1 cellular context compared by ENCODE assay signal in the genomic region with DNA sequence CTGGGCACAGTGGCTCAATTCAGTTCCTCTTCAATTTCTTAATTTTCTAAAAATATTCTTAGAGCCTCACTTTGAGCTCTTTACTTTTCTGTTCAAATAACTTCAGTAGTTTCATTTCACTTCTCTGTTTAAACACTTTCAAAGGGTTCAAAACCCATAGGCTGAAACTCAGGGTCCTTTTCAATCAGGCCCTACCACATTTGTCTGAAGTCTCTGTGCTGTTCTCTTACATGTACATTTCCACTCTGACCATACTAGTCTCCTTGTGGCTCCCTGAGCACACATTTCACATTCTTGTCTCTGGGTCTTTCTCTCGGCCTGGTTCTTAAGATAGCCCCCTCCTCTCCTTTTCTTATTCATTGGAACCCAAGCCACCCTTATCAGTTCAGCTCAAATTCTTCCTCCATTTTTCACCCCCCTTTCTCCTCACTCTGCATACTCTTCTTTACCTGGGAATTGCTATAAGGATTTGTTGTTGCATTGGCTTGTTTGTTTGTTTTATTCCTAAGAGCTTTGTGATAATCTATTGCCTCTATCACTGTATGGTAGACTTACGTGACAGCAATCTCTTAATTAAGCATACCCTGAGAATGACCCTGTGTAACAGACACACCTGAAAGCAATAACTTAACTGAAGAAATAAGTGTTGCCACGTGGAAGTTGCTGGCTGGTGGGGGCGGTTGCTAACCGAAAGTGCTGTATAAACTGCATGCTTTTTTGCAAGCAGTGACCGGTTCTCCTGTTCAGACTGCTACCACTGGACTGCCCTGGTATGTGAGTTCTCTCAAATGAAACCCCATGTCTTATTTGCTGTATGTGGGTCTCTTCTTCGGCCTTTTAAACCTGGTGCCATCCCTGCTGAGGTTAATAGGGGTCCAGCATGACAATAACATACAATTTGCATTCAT.
TF ChIP-seq lines count a peak whose summit lies in the region.

No MANE protein-coding gene starts in this region.

TF ChIP-seq in GM12878, 131 proteins besides CTCF, POLR2A, EP300 and RAD21:
- TF ChIP-seq CBX5 (IDR thresholded peaks at IDR 0.05; ENCODE audit: low read depth), result no peak
- TF ChIP-seq HDGF (IDR thresholded peaks at IDR 0.05), result no peak
- TF ChIP-seq, protein P1, sequence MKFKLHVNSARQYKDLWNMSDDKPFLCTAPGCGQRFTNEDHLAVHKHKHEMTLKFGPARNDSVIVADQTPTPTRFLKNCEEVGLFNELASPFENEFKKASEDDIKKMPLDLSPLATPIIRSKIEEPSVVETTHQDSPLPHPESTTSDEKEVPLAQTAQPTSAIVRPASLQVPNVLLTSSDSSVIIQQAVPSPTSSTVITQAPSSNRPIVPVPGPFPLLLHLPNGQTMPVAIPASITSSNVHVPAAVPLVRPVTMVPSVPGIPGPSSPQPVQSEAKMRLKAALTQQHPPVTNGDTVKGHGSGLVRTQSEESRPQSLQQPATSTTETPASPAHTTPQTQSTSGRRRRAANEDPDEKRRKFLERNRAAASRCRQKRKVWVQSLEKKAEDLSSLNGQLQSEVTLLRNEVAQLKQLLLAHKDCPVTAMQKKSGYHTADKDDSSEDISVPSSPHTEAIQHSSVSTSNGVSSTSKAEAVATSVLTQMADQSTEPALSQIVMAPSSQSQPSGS (IDR thresholded peaks at IDR 0.05; ENCODE audit: low read length), result no peak
- no peak for TF ChIP-seq PAX8 (IDR thresholded peaks at IDR 0.05)
- TF ChIP-seq ESRRA (IDR thresholded peaks at IDR 0.05; ENCODE audit: low read length), result no peak
- TF ChIP-seq KAT2A (conservative IDR thresholded peaks at IDR 0.05; ENCODE audit: control insufficient read depth, low read depth, low read length), result no peak
- TF ChIP-seq FOXK2 (IDR thresholded peaks at IDR 0.05), result no peak
- no peak for TF ChIP-seq SUPT20H (IDR thresholded peaks at IDR 0.05; ENCODE audit: borderline replicate concordance, control insufficient read depth, low read depth, low read length)
- TF ChIP-seq STAT1 (conservative IDR thresholded peaks at IDR 0.05), result no peak
- TF ChIP-seq RFX5 (IDR thresholded peaks at IDR 0.05; ENCODE audit: low read depth, low read length), result no peak
- no peak for TF ChIP-seq CREM (IDR thresholded peaks at IDR 0.05; ENCODE audit: low read depth)
